8 cellular contexts compared by ENCODE assay signal in the genomic region with DNA sequence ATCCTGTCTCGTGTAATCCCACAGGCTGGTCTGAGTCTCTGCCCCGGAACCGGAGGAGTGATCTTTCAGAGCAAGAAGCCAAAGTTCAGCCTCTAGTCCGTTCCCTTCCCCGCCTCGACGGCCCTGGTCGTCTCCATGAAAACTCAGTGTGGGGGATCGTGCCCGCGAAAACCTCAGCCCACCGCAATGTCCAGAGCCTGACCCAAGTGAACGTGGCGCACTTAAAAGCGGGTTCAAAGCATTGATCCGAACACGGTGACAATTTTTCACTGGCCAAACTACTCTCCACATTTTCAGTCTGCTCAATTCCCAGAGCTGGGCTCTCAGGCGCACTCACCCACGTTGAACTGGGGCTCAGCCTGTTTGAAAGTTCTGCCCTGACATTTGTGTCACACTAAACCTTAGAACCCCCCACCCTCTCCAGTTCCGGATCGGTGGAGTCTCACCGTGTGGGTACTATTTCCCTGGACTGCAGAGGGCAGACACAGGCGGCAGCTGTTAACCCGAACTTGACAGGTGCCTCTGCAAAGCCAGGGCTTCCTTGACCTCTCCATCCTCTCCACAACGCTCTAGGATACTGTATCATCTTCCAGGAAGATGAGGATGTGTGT. TPM values are rescaled to one million over a fixed set of nuclear protein-coding genes. Genes with fewer than 3 reads are reported as not detected.
DNase-seq lines count a peak whose midpoint lies in the region; ATAC-seq, FAIRE-seq and TF ChIP-seq lines count a peak whose summit lies in the region.

No MANE protein-coding gene starts in this region.

- H3K27ac Mint-ChIP-seq in astrocyte (ENCODE audit: unreplicated experiment) (peak overlapping the region; percentile 75), immature natural killer cell (no peak overlapping the region)

- H3K36me3 Mint-ChIP-seq in astrocyte (ENCODE audit: low read depth, unreplicated experiment) (peaks cover 1% of the 10 kb centered on the region), immature natural killer cell (peaks cover 0 to 5% (median 0%) of the 10 kb centered on the region in 3 donors)

- H3K27me3 Mint-ChIP-seq in astrocyte (ENCODE audit: low read depth, unreplicated experiment) (peaks cover 16% of the 10 kb centered on the region), immature natural killer cell (ENCODE audit: low read depth in 3 of 3) (peaks cover 18 to 33% (median 31%) of the 10 kb centered on the region in 3 donors)

- DNase-seq in ELR (ENCODE audit: low read depth): peak; percentile 11
- peak; percentile 32 for DNase-seq in NAMALWA (ENCODE audit: low spot score)
- no peak for DNase-seq in astrocyte (ENCODE audit: low read depth)
- no peak for DNase-seq in immature natural killer cell
- DNase-seq in stimulated activated CD8-positive, alpha-beta memory T cell treated with anti-CD3 and anti-CD28 coated beads, Interleukin-4, amount 100 ng/mL, for 48 hours: peak; percentile 25
- no peak for DNase-seq in KG1 (lab: John Stamatoyannopoulos, UW)

- H3K27me3 ChIP-seq in astrocyte (ENCODE audit: insufficient read depth, low read length): no peaks in the 10 kb centered on the region

- peak overlapping the region; percentile 88 for H3K4me3 Mint-ChIP-seq in astrocyte (ENCODE audit: unreplicated experiment)
- peak overlapping the region; percentile 54 to 73 (median 67) for H3K4me3 Mint-ChIP-seq in immature natural killer cell

- peak overlapping the region; percentile 95 for H3K9ac ChIP-seq in astrocyte (ENCODE audit: low read length)

- H3K4me1 Mint-ChIP-seq in astrocyte (ENCODE audit: low read depth, unreplicated experiment) (peaks cover 11% of the 10 kb centered on the region), immature natural killer cell (peaks cover 7 to 11% of the 10 kb centered on the region in 2 donors)

- H3K36me3 ChIP-seq in astrocyte (ENCODE audit: insufficient read depth, low read length): no peaks in the 10 kb centered on the region

- no peaks in the 10 kb centered on the region for H3K9me3 ChIP-seq in astrocyte (ENCODE audit: insufficient read depth, low read depth, low read length)

- peaks cover 22% of the 10 kb centered on the region for H3K4me1 ChIP-seq in astrocyte (ENCODE audit: insufficient read depth, low read length)

- H3K27ac ChIP-seq in astrocyte (ENCODE audit: low read depth, low read length): peak overlapping the region; percentile 65

- FAIRE-seq in astrocyte (lab: Jason Lieb, UNC): no peak

- H3K9me3 Mint-ChIP-seq in astrocyte (ENCODE audit: unreplicated experiment): no peaks in the 10 kb centered on the region
- peaks cover 0 to 3% (median 0%) of the 10 kb centered on the region in 6 donors for H3K9me3 Mint-ChIP-seq in immature natural killer cell

- H3K4me2 ChIP-seq in astrocyte (ENCODE audit: low read length): peak overlapping the region; percentile 88

- peak overlapping the region; percentile 82 for H2AFZ ChIP-seq in astrocyte (ENCODE audit: low read depth, low read length)

- no peak for TF ChIP-seq CTCF in astrocyte (IDR thresholded peaks at IDR 0.05; ENCODE audit: insufficient read depth, low read depth, low read length)

- peak overlapping the region; percentile 84 for H3K4me3 ChIP-seq in astrocyte (ENCODE audit: insufficient read depth, low read depth, low read length)

- peaks cover 47% of the 10 kb centered on the region for H3K79me2 ChIP-seq in astrocyte (ENCODE audit: insufficient read depth, low read length)

- ATAC-seq in HG03442 (IDR thresholded peaks at IDR 0.05; ENCODE audit: unreplicated experiment): no peak
- ATAC-seq in HG03280 (IDR thresholded peaks at IDR 0.05; ENCODE audit: unreplicated experiment): no peak

- H4K20me1 ChIP-seq in astrocyte (ENCODE audit: insufficient read depth, low read length): peaks cover 30% of the 10 kb centered on the region

RNA-seq across cellular contexts. Expression of gene PRICKLE1, which starts 0.9 kb away (rescaled TPM):
- 34.9 and 39.5 TPM in 2 replicates for total RNA-seq in astrocyte
- under 1 TPM in 2 of 3 donors, not detected in 1; 0.08 to 0.38 TPM for polyA plus RNA-seq in immature natural killer cell

Comparison
In these comparisons a context has a peak if more than half of its experiments do, and no peak if none do; other contexts are left out.
1. DNase-seq: peak in ELR (single experiment), NAMALWA (single experiment) and stimulated activated CD8-positive, alpha-beta memory T cell treated with anti-CD3 and anti-CD28 coated beads, Interleukin-4, amount 100 ng/mL, for 48 hours (single experiment); none in astrocyte (single experiment), immature natural killer cell (0 of 3) and KG1 (single experiment).